ENCODE assay signal across 14 cellular contexts in genomic region chr9:117718701-117719100, GRCh38. TPM values are rescaled to one million over a fixed set of nuclear protein-coding genes. Genes with fewer than 3 reads are reported as not detected.
DNase-seq lines count a peak whose midpoint lies in the region; ATAC-seq and TF ChIP-seq lines count a peak whose summit lies in the region.
"Had no signal": no experiment of that assay in that cellular context is flagged by ENCODE, and none has a peak within 500 bp of the region (broad histone marks: within the 10 kb centered on the region; RNA-seq: fewer than 3 reads in every experiment).

No MANE protein-coding gene starts in this region.

- H3K27me3 Mint-ChIP-seq in CD14-positive monocyte (ENCODE audit: low read depth in 3 of 3) = no peaks in the 10 kb centered on the region
- H3K27me3 Mint-ChIP-seq in memory B cell = no peaks in the 10 kb centered on the region

- in situ Hi-C loops in ACHN (cut with HindIII; ENCODE audit: low pct_ligation_motif_present, low pct_unique_long_range_greater_than_20kb, low sequenced_read_pairs) = no loop called here

- ATAC-seq in GM21515 (IDR thresholded peaks at IDR 0.05; ENCODE audit: unreplicated experiment) = peak; percentile 16
- peak; percentile 3 for ATAC-seq in memory B cell (ENCODE audit: low read depth)
- no peak for ATAC-seq in GM21717 (IDR thresholded peaks at IDR 0.05; ENCODE audit: unreplicated experiment)

- peaks cover 91% of the 10 kb centered on the region for H3K4me1 Mint-ChIP-seq in CD14-positive monocyte
- peaks cover 21% of the 10 kb centered on the region for H3K4me1 Mint-ChIP-seq in memory B cell

- peak overlapping the region in 1 of 2 donors; percentile 30 for H3K4me3 Mint-ChIP-seq in CD14-positive monocyte
- H3K4me3 Mint-ChIP-seq in memory B cell = no peak overlapping the region
- H3K4me3 Mint-ChIP-seq: activated CD4-positive, alpha-beta memory T cell treated with anti-CD3 and anti-CD28 coated beads, Interleukin-2, amount 10 ng/mL, durations not matched to agents 7 days and 5 days had no signal

- no peak for DNase-seq in CD14-positive monocyte (ENCODE audit: low spot score)
- DNase-seq in HT1080 (ENCODE audit: low read depth) = peak; percentile 37
- no peak for DNase-seq in memory B cell (ENCODE audit: low spot score in 2 of 2)
- no peak for DNase-seq in ACHN
- DNase-seq in DMS 273 (lab: John Stamatoyannopoulos, UW; ENCODE audit: unreplicated experiment) = no peak
- DNase-seq in T-helper 9 cell = no peak
- DNase-seq: activated CD4-positive, alpha-beta memory T cell treated with anti-CD3 and anti-CD28 coated beads, Interleukin-2, amount 10 ng/mL, durations not matched to agents 7 days and 5 days; C1 segment of cervical spinal cord; GOT3; lower lobe of right lung; ovary had no signal

- H3K27ac Mint-ChIP-seq in CD14-positive monocyte = peak overlapping the region; percentile 80 to 87 (median 85)
- no peak overlapping the region for H3K27ac Mint-ChIP-seq in memory B cell
- H3K27ac Mint-ChIP-seq: activated CD4-positive, alpha-beta memory T cell treated with anti-CD3 and anti-CD28 coated beads, Interleukin-2, amount 10 ng/mL, durations not matched to agents 7 days and 5 days; activated naive CD4-positive, alpha-beta T cell treated with anti-CD3 and anti-CD28 coated beads, Interleukin-2, amount 50 U/mL, for 72 hours had no signal

- H3K9me3 Mint-ChIP-seq in CD14-positive monocyte (no peaks in the 10 kb centered on the region), memory B cell (no peaks in the 10 kb centered on the region)
- H3K9me3 Mint-ChIP-seq: activated CD4-positive, alpha-beta memory T cell treated with anti-CD3 and anti-CD28 coated beads, Interleukin-2, amount 10 ng/mL, durations not matched to agents 7 days and 5 days had no signal

- H3K36me3 Mint-ChIP-seq in CD14-positive monocyte (peaks cover 29 to 41% of the 10 kb centered on the region in 2 donors), memory B cell (peaks cover 2% of the 10 kb centered on the region)
- H3K36me3 Mint-ChIP-seq: activated naive CD4-positive, alpha-beta T cell treated with anti-CD3 and anti-CD28 coated beads, Interleukin-2, amount 50 U/mL, for 72 hours had no signal

- TF ChIP-seq CTCF in CD14-positive monocyte (IDR thresholded peaks at IDR 0.05) = no peak

- intact Hi-C loops in CD14-positive monocyte (cut with micrococcal nuclease) = loop anchor here in 1 of 2 donors (2.0 kb wide), 1 partner anchor 14 kb away; the partner anchor contains the start of gene TLR4

RNA-seq across cellular contexts. Expression of gene TLR4, which starts 14.5 kb away (rescaled TPM):
- polyA plus RNA-seq in CD14-positive monocyte = 100 to 1,000 TPM; 174 to 214 TPM
- 15.5 and 16.4 TPM in 2 replicates for total RNA-seq in HT1080 (2014; rRNA removed; shearing (Covaris generic))
- 11.7 and 12.9 TPM in 2 replicates for polyA plus RNA-seq in HT1080 (2015; cell fraction: cytosol; rRNA removed)
- polyA plus RNA-seq in HT1080 (2015; cell fraction: nucleus; rRNA removed) = 13.9 and 15.7 TPM in 2 replicates
- total RNA-seq: activated naive CD4-positive, alpha-beta T cell treated with anti-CD3 and anti-CD28 coated beads, Interleukin-2, amount 50 U/mL, for 72 hours had no signal
